In genomic region chr17:17112628-17113200, GRCh38 we compare ENCODE assay signal across 27 cellular contexts.
DNase-seq lines count a peak whose midpoint lies in the region; ATAC-seq and TF ChIP-seq lines count a peak whose summit lies in the region.
"Had no signal": no experiment of that assay in that cellular context is flagged by ENCODE, and none has a peak within 500 bp of the region (broad histone marks: within the 10 kb centered on the region; RNA-seq: fewer than 3 reads in every experiment).

No MANE protein-coding gene starts in this region.

- POLR2A ChIA-PET in IMR-90 (lab: Charles Lee; ENCODE audit: unreplicated experiment), result no interaction called here

- no peak overlapping the region for H3K18ac ChIP-seq in IMR-90 (ENCODE audit: low read depth, low read length)

- H3K9me1 ChIP-seq in IMR-90 (ENCODE audit: insufficient read depth, low read length), result peaks cover 61% of the 10 kb centered on the region

- H2BK120ac ChIP-seq in IMR-90 (ENCODE audit: low read depth, low read length), result no peak overlapping the region

- no peaks in the 10 kb centered on the region for H3K27me3 ChIP-seq in IMR-90 (ENCODE audit: control insufficient read depth, insufficient read depth, low read length)
- H3K27me3 ChIP-seq in tibial artery, result no peaks in the 10 kb centered on the region
- H3K27me3 ChIP-seq: adrenal gland, hepatocyte, transverse colon had no signal

- intact Hi-C loops in Right ventricle myocardium inferior (cut with DNase I) (no loop called here), cardiac septum (cut with DNase I) (no loop called here), IMR-90 (cut with micrococcal nuclease) (no loop called here), tibial artery (cut with DNase I; ENCODE audit: low total_unique reads) (no loop called here)

- H3K79me1 ChIP-seq in IMR-90 (ENCODE audit: low read depth in 1 of 2, low read length in 2 of 2), result peaks cover 48 to 98% of the 10 kb centered on the region in 2 experiments

- H3K4me2 ChIP-seq in IMR-90 (ENCODE audit: low read depth, low read length), result no peak overlapping the region
- H3K4me2 ChIP-seq: hepatocyte had no signal

- no peak overlapping the region for H3K9ac ChIP-seq in IMR-90 (ENCODE audit: low read depth, low read length)
- H3K9ac ChIP-seq: parathyroid adenoma had no signal

- no peak overlapping the region for H2AK5ac ChIP-seq in IMR-90 (ENCODE audit: low read depth, low read length)

- H2BK15ac ChIP-seq in IMR-90 (ENCODE audit: low read depth, low read length), result no peak overlapping the region

- DNase-seq in Right ventricle myocardium inferior (ENCODE audit: missing footprints) (peak; percentile 58), cardiac septum (ENCODE audit: low spot score) (no peak), IMR-90 (no peak), immature natural killer cell (no peak), tibial artery (no peak), AML-193 (lab: John Stamatoyannopoulos, UW) (no peak), C1 segment of cervical spinal cord (lab: John Stamatoyannopoulos, UW) (no peak)
- DNase-seq: activated CD8-positive, alpha-beta T cell treated with anti-CD3 and anti-CD28 coated beads for 36 hours; activated naive CD4-positive, alpha-beta T cell treated with anti-CD3 and anti-CD28 coated beads, Interleukin-2, amount 10 ng/mL, durations not matched to agents 7 days and 5 days; adrenal gland; dermis blood vessel endothelial cell; DMS153; HCEC 1CT; left colon; MM.1S; NCI-H1105 treated with DMSO at 0.1 percent for 48 hours; NCI-H2029; NCI-H524 treated with DMSO at 0.1 percent for 48 hours; NK-92 treated with Interleukin-12 subunit alpha and Interleukin-12 subunit beta, amount 100 ng/mL, for 24 hours; PC-3; stimulated activated CD4-positive, alpha-beta T cell treated with anti-CD3 and anti-CD28 coated beads, Interleukin-2, amount 100 ng/mL, for 24 hours; stimulated activated CD8-positive, alpha-beta memory T cell treated with anti-CD3 and anti-CD28 coated beads, Interleukin-4, amount 100 ng/mL, for 48 hours; transverse colon had no signal

- no CpG with 5 or more reads among the region's 11 CpGs for WGBS in IMR-90 (ENCODE audit: extremely low coverage in 2 of 2, insufficient read length in 1 of 2), 2 experiments

- H4K91ac ChIP-seq in IMR-90 (ENCODE audit: insufficient read depth, low read depth, low read length), result no peak overlapping the region

- H2BK5ac ChIP-seq in IMR-90 (ENCODE audit: low read depth, low read length, poor library complexity, severe bottlenecking), result no peak overlapping the region

- no peak overlapping the region for H4K8ac ChIP-seq in IMR-90 (ENCODE audit: low read depth in 2 of 2, low read length in 2 of 2)

- H3K27me3 Mint-ChIP-seq in immature natural killer cell (ENCODE audit: low read depth in 3 of 3), result peaks cover 0 to 5% (median 0%) of the 10 kb centered on the region in 3 donors
- H3K27me3 Mint-ChIP-seq: activated CD8-positive, alpha-beta T cell treated with anti-CD3 and anti-CD28 coated beads for 36 hours; activated naive CD4-positive, alpha-beta T cell treated with anti-CD3 and anti-CD28 coated beads, Interleukin-2, amount 10 ng/mL, durations not matched to agents 7 days and 5 days had no signal

- H3K4me3 ChIP-seq in IMR-90 (ENCODE audit: insufficient read depth, low read depth, low read length) (no peak overlapping the region), tibial artery (no peak overlapping the region)
- H3K4me3 ChIP-seq: adrenal gland, hepatocyte, transverse colon had no signal

- peaks cover 19% of the 10 kb centered on the region for H3K4me1 ChIP-seq in IMR-90 (ENCODE audit: control insufficient read depth, insufficient read depth, low read length)
- peaks cover 7 to 98% (median 74%) of the 10 kb centered on the region in 4 donors for H3K4me1 ChIP-seq in tibial artery

- TF ChIP-seq POLR2A in IMR-90 (IDR thresholded peaks at IDR 0.05; ENCODE audit: low read depth, low read length), result no peak

- no peak overlapping the region for H3K56ac ChIP-seq in IMR-90 (ENCODE audit: extremely low read depth, insufficient read depth, low read length)

- no TSS peak for BruUV-seq in IMR-90 (replicated peaks; lab: Mats Ljungman, UMichigan)

- H3K36me3 Mint-ChIP-seq in immature natural killer cell, result no peaks in the 10 kb centered on the region

- peaks cover 99% of the 10 kb centered on the region for H4K20me1 ChIP-seq in IMR-90 (ENCODE audit: insufficient read depth, low read length)

- no peaks in the 10 kb centered on the region for H3K9me3 Mint-ChIP-seq in immature natural killer cell
- H3K9me3 Mint-ChIP-seq: activated CD8-positive, alpha-beta T cell treated with anti-CD3 and anti-CD28 coated beads for 36 hours; activated naive CD4-positive, alpha-beta T cell treated with anti-CD3 and anti-CD28 coated beads, Interleukin-2, amount 10 ng/mL, durations not matched to agents 7 days and 5 days had no signal

- H3K4me3 Mint-ChIP-seq in immature natural killer cell, result no peak overlapping the region
- H3K4me3 Mint-ChIP-seq: activated CD8-positive, alpha-beta T cell treated with anti-CD3 and anti-CD28 coated beads for 36 hours; activated naive CD4-positive, alpha-beta T cell treated with anti-CD3 and anti-CD28 coated beads, Interleukin-2, amount 10 ng/mL, durations not matched to agents 7 days and 5 days had no signal

- CTCF ChIA-PET in IMR-90 (lab: Yijun Ruan, JAX), result no interaction called here

- ATAC-seq in Right ventricle myocardium inferior (no peak), IMR-90 (ENCODE audit: low read depth) (no peak), GM21723 (IDR thresholded peaks at IDR 0.05; ENCODE audit: unreplicated experiment) (no peak)
- ATAC-seq: activated CD8-positive, alpha-beta T cell treated with anti-CD3 and anti-CD28 coated beads for 36 hours; left colon; PC-3 had no signal

- H4K5ac ChIP-seq in IMR-90 (ENCODE audit: low read depth, low read length), result no peak overlapping the region

- H3K4me1 Mint-ChIP-seq in immature natural killer cell, result peaks cover 84 to 91% of the 10 kb centered on the region in 2 donors

- H3K27ac ChIP-seq in IMR-90 (ENCODE audit: insufficient read depth, low read length) (no peak overlapping the region), tibial artery (peak overlapping the region; percentile 29 to 48)
- H3K27ac ChIP-seq: 22Rv1, adrenal gland, hepatocyte, parathyroid adenoma, transverse colon had no signal

- H2AK9ac ChIP-seq in IMR-90 (replicated peaks; ENCODE audit: low read depth, low read length, poor library complexity), result no peak overlapping the region

- H3K36me3 ChIP-seq in IMR-90 (ENCODE audit: control insufficient read depth, insufficient read depth, low read length), result no peaks in the 10 kb centered on the region
- H3K36me3 ChIP-seq in tibial artery, result no peaks in the 10 kb centered on the region
- H3K36me3 ChIP-seq: adrenal gland, transverse colon had no signal

- H3K14ac ChIP-seq in IMR-90 (replicated peaks; ENCODE audit: low read depth, low read length), result no peak overlapping the region; the same call in 1 of the 2 replicates

- dilution Hi-C loops in IMR-90 (cut with HindIII; ENCODE audit: low sequenced_read_pairs, unreplicated experiment), result no loop called here

- H3K23ac ChIP-seq in IMR-90 (ENCODE audit: low read depth, low read length), result no peak overlapping the region

- peak overlapping the region; percentile 44 for H2AFZ ChIP-seq in IMR-90 (replicated peaks; ENCODE audit: low read length, poor library complexity)
- H2AFZ ChIP-seq: hepatocyte, parathyroid adenoma had no signal

- TF ChIP-seq CTCF in IMR-90 (conservative IDR thresholded peaks at IDR 0.05; ENCODE audit: low read depth, low read length) (no peak), tibial artery (IDR thresholded peaks at IDR 0.05) (no peak)

- in situ Hi-C loops in IMR-90 (cut with MboI; ENCODE audit: low sequenced_read_pairs), result no loop called here

- no peak overlapping the region for H2BK20ac ChIP-seq in IMR-90 (ENCODE audit: low read depth, low read length)

- peak overlapping the region; percentile 36 to 85 (median 61) for H3K27ac Mint-ChIP-seq in immature natural killer cell
- H3K27ac Mint-ChIP-seq: activated naive CD4-positive, alpha-beta T cell treated with anti-CD3 and anti-CD28 coated beads, Interleukin-2, amount 10 ng/mL, durations not matched to agents 7 days and 5 days had no signal

- H3K4ac ChIP-seq in IMR-90 (ENCODE audit: low read depth, low read length), result no peak overlapping the region

- no peak for TF ChIP-seq RAD21 in IMR-90 (IDR thresholded peaks at IDR 0.05; ENCODE audit: low read length)

- no peaks in the 10 kb centered on the region for H3K9me3 ChIP-seq in IMR-90 (ENCODE audit: control insufficient read depth, insufficient read depth, low read length)
- H3K9me3 ChIP-seq in tibial artery, result no peaks in the 10 kb centered on the region
- H3K9me3 ChIP-seq: adrenal gland, transverse colon had no signal

TF ChIP-seq in IMR-90, 13 proteins besides CTCF, POLR2A, EP300 and RAD21 (continues in another document):
- TF ChIP-seq FOS (IDR thresholded peaks at IDR 0.05; ENCODE audit: low read depth, low read length), result no peak
- TF ChIP-seq MXI1 (IDR thresholded peaks at IDR 0.05; ENCODE audit: borderline replicate concordance, low read depth, low read length), result no peak
- no peak for TF ChIP-seq BHLHE40 (IDR thresholded peaks at IDR 0.05; ENCODE audit: low read depth, low read length)
- TF ChIP-seq CHD1 (IDR thresholded peaks at IDR 0.05; ENCODE audit: low read depth, low read length), result no peak
- no peak for TF ChIP-seq MAZ (IDR thresholded peaks at IDR 0.05; ENCODE audit: borderline replicate concordance, low read depth, low read length)
- no peak for TF ChIP-seq NFE2L2 (IDR thresholded peaks at IDR 0.05; ENCODE audit: low read depth, low read length)
- no peak for TF ChIP-seq CEBPB (IDR thresholded peaks at IDR 0.05; ENCODE audit: low read depth, low read length)
- TF ChIP-seq RCOR1 (IDR thresholded peaks at IDR 0.05; ENCODE audit: insufficient replicate concordance, low read length), result no peak
- TF ChIP-seq SMC3 (IDR thresholded peaks at IDR 0.05; ENCODE audit: low read depth, low read length), result no peak
- no peak for TF ChIP-seq USF2 (IDR thresholded peaks at IDR 0.05; ENCODE audit: low read depth, low read length)
- TF ChIP-seq RFX5 (IDR thresholded peaks at IDR 0.05; ENCODE audit: low read depth, low read length), result no peak
- TF ChIP-seq MAFK (IDR thresholded peaks at IDR 0.05; ENCODE audit: low read depth, low read length), result no peak
